Comparison of ENCODE assay signal across 8 cellular contexts in genomic region chr7:72493850-72494661, GRCh38.
DNase-seq lines count a peak whose midpoint lies in the region; ATAC-seq and TF ChIP-seq lines count a peak whose summit lies in the region.

No MANE protein-coding gene starts in this region.

- H3K9me3 ChIP-seq in PC-3 (ENCODE audit: low read length) (no peaks in the 10 kb centered on the region), psoas muscle (peaks cover 5% of the 10 kb centered on the region)

- no peak overlapping the region for H2AFZ ChIP-seq in PC-3 (ENCODE audit: low read length)

- WGBS in psoas muscle, 3 donors: 49 to 55% (median 53%) methylated on average over 17 of the region's 17 CpGs

- ATAC-seq in PC-3 (peak; percentile 58), Right ventricle myocardium superior (ENCODE audit: poor library complexity) (peak; percentile 51), psoas muscle (no peak), GM21825 (IDR thresholded peaks at IDR 0.05; ENCODE audit: unreplicated experiment) (no peak), GM19035 (IDR thresholded peaks at IDR 0.05; ENCODE audit: unreplicated experiment) (no peak)

- DNase-seq in ELF-1 (ENCODE audit: low read depth, low spot score): peak; percentile 73
- DNase-seq in HS-5 (ENCODE audit: low read depth): peak; percentile 25
- DNase-seq in PC-3: peak; percentile 76
- DNase-seq in activated naive CD4-positive, alpha-beta T cell treated with Interleukin-2 at 50 U/mL for 16 hours: peak; percentile 32
- peak; percentile 47 for DNase-seq in Right ventricle myocardium superior
- DNase-seq in psoas muscle: peak in 1 of 2 donors; percentile 24

- no peaks in the 10 kb centered on the region for H3F3A ChIP-seq in PC-3 (ENCODE audit: low read length, unreplicated experiment)

- H3K4me1 ChIP-seq in PC-3 (ENCODE audit: insufficient read depth, low read length): no peaks in the 10 kb centered on the region
- no peaks in the 10 kb centered on the region for H3K4me1 ChIP-seq in psoas muscle

- intact Hi-C loops in PC-3 (cut with micrococcal nuclease): loop anchor here (5.0 to 10.0 kb wide), 4 partner anchors 141 to 312 kb away; no protein-coding TSS in a partner anchor
- intact Hi-C loops in Right ventricle myocardium superior (cut with DNase I): loop anchor here (5.0 kb wide), 1 partner anchor 742 kb away; no protein-coding TSS in a partner anchor
- intact Hi-C loops in psoas muscle (cut with DNase I): no loop called here

- BruUV-seq in PC-3 (replicated peaks; lab: Mats Ljungman, UMichigan): no TSS peak

- H3K36me3 ChIP-seq in PC-3 (ENCODE audit: low read depth, low read length) (no peaks in the 10 kb centered on the region), psoas muscle (ENCODE audit: insufficient read depth in 1 of 2, low read depth in 1 of 2) (no peaks in the 10 kb centered on the region)

- no peak overlapping the region for H3K9ac ChIP-seq in PC-3 (ENCODE audit: low read length)

- H3K27me3 ChIP-seq in PC-3 (ENCODE audit: low read length) (no peaks in the 10 kb centered on the region), psoas muscle (ENCODE audit: insufficient read depth in 3 of 3, low read length in 2 of 3) (no peaks in the 10 kb centered on the region)

- H3K4me2 ChIP-seq in PC-3 (ENCODE audit: low read length): no peak overlapping the region

- TF ChIP-seq CTCF in PC-3 (conservative IDR thresholded peaks at IDR 0.05; ENCODE audit: low read depth, low read length) (peak; percentile 74), psoas muscle (IDR thresholded peaks at IDR 0.05) (peak; percentile 53)

- CTCF ChIA-PET in PC-3 (lab: Charles Lee): no interaction called here

- no peak overlapping the region for H3K4me3 ChIP-seq in PC-3 (ENCODE audit: low read length)
- H3K4me3 ChIP-seq in psoas muscle: no peak overlapping the region

- no peaks in the 10 kb centered on the region for H4K20me1 ChIP-seq in PC-3 (ENCODE audit: low read length)

- H3K27ac ChIP-seq in PC-3 (ENCODE audit: low read length) (no peak overlapping the region), psoas muscle (no peak overlapping the region)

- POLR2A ChIA-PET in PC-3 (lab: Charles Lee; ENCODE audit: unreplicated experiment): no interaction called here

- no peaks in the 10 kb centered on the region for H3K79me2 ChIP-seq in PC-3 (ENCODE audit: low read length)

- no peaks in the 10 kb centered on the region for H3K9me2 ChIP-seq in PC-3 (replicated peaks; ENCODE audit: low read length)

Comparison
In these comparisons a context has a peak if more than half of its experiments do, and no peak if none do; other contexts are left out.
1. ATAC-seq: peak in PC-3 (single experiment) and Right ventricle myocardium superior (single experiment); none in psoas muscle (0 of 4), GM21825 (single experiment) and GM19035 (single experiment).
2. intact Hi-C loops: an anchor here in PC-3 (5.0 to 10.0 kb wide) and Right ventricle myocardium superior (5.0 kb wide); none called in psoas muscle.